In genomic region chr2:152510636-152511035, GRCh38 we compare ENCODE assay signal across 14 cellular contexts.
DNase-seq lines count a peak whose midpoint lies in the region; TF ChIP-seq lines count a peak whose summit lies in the region.
"Had no signal": no experiment of that assay in that cellular context is flagged by ENCODE, and none has a peak within 500 bp of the region (broad histone marks: within the 10 kb centered on the region; RNA-seq: fewer than 3 reads in every experiment).

No MANE protein-coding gene starts in this region.

- no peaks in the 10 kb centered on the region for H3K27me3 Mint-ChIP-seq in H9 (ENCODE audit: low read depth)
- H3K27me3 Mint-ChIP-seq in mesothelial cell of epicardium (ENCODE audit: low read depth): no peaks in the 10 kb centered on the region

- no peaks in the 10 kb centered on the region for H4K20me1 ChIP-seq in H9 (ENCODE audit: control insufficient read depth, insufficient read depth, insufficient read length)

- H3K14ac ChIP-seq in H9 (ENCODE audit: insufficient read depth, low read length): no peak overlapping the region

- intact Hi-C loops in dorsolateral prefrontal cortex (cut with DNase I): no loop called here

- H3K79me2 ChIP-seq in H9 (ENCODE audit: insufficient read depth, low read length): peaks cover 4% of the 10 kb centered on the region; the same call in 1 of the 2 replicates

- H3K4me1 Mint-ChIP-seq in H9 (peaks cover 13 to 15% of the 10 kb centered on the region in 2 experiments), mesothelial cell of epicardium (peaks cover 21% of the 10 kb centered on the region)

- DNase-seq in H9: no peak
- peak; percentile 18 for DNase-seq in OCI-M1 (lab: John Stamatoyannopoulos, UW)
- no peak for DNase-seq in dorsolateral prefrontal cortex
- DNase-seq in mesothelial cell of epicardium (ENCODE audit: low spot score in 2 of 2, unreplicated experiment in 2 of 2): no peak
- no peak for DNase-seq in kidney tubule cell (ENCODE audit: low spot score)
- DNase-seq in HuH-7.5 (ENCODE audit: low spot score): no peak
- no peak for DNase-seq in NCI-H1092 (lab: John Stamatoyannopoulos, UW)
- DNase-seq: ACHN; BE2C; C1 segment of cervical spinal cord; Caco-2; CD4-positive, CD25-positive, alpha-beta regulatory T cell; GOT3; H7 had no signal

- WGBS in H9 (ENCODE audit: extremely low coverage, insufficient read length, low lambda C conversion rate): no CpG with 5 or more reads among the region's 4 CpGs

- no peak overlapping the region for H2BK15ac ChIP-seq in H9 (ENCODE audit: low read depth, low read length)

- no peak for TF ChIP-seq CTCF in H9 (conservative IDR thresholded peaks at IDR 0.05)
- no peak for TF ChIP-seq CTCF in dorsolateral prefrontal cortex (IDR thresholded peaks at IDR 0.05 in 54 of 56, conservative IDR thresholded peaks at IDR 0.05 in 2 of 56; ENCODE audit: low read depth in 1 of 56, partially characterized antibody in 56 of 56)
- no peak for TF ChIP-seq CTCF in mesothelial cell of epicardium (IDR thresholded peaks at IDR 0.05; ENCODE audit: unreplicated experiment)

- H2AFZ ChIP-seq in H9 (ENCODE audit: low read length): no peak overlapping the region

- H4K5ac ChIP-seq in H9 (ENCODE audit: insufficient read length, low read depth, low read length): no peak overlapping the region

- no peak overlapping the region for H3K27ac ChIP-seq in H9 (ENCODE audit: insufficient read length, low read depth, low read length)
- H3K27ac ChIP-seq in dorsolateral prefrontal cortex: peak overlapping the region in 36 of 59 donors; percentile 7 to 98 (median 57)

- H2BK5ac ChIP-seq in H9 (ENCODE audit: insufficient read length, low read length): no peak overlapping the region

- H3T11ph ChIP-seq in H9 (ENCODE audit: low read length): no peak overlapping the region

- no peak overlapping the region for H3K4me3 Mint-ChIP-seq in H9
- H3K4me3 Mint-ChIP-seq in mesothelial cell of epicardium: no peak overlapping the region
- H3K4me3 Mint-ChIP-seq: CD4-positive, CD25-positive, alpha-beta regulatory T cell had no signal

- H3K9me3 ChIP-seq in H9 (ENCODE audit: control insufficient read depth, low read depth, low read length): no peaks in the 10 kb centered on the region
- H3K9me3 ChIP-seq: BE2C, Caco-2 had no signal

- H4K8ac ChIP-seq in H9 (replicated peaks; ENCODE audit: insufficient read length, low read depth, low read length): no peak overlapping the region

- no peaks in the 10 kb centered on the region for H3K79me1 ChIP-seq in H9 (ENCODE audit: insufficient read depth, low read depth, low read length, poor library complexity, severe bottlenecking)

- no peak overlapping the region for H3K4me3 ChIP-seq in dorsolateral prefrontal cortex

- no peak overlapping the region for H3K23ac ChIP-seq in H9 (ENCODE audit: insufficient read length, low read depth, low read length)

- no peak overlapping the region for H3K56ac ChIP-seq in H9 (ENCODE audit: insufficient read length, low read depth, low read length)

- H2BK12ac ChIP-seq in H9 (ENCODE audit: insufficient read length, low read depth, low read length): no peak overlapping the region

- no peak overlapping the region for H2BK120ac ChIP-seq in H9 (ENCODE audit: low read depth, low read length, poor library complexity, severe bottlenecking)

- H2BK20ac ChIP-seq in H9 (ENCODE audit: low read depth, low read length, poor library complexity, severe bottlenecking): no peak overlapping the region

- no peaks in the 10 kb centered on the region; the same call in 1 of the 2 replicates for H3K4me1 ChIP-seq in H9 (ENCODE audit: insufficient read depth, low read length)
- H3K4me1 ChIP-seq: BE2C, Caco-2 had no signal

- no peaks in the 10 kb centered on the region for H3K36me3 Mint-ChIP-seq in H9 (ENCODE audit: insufficient read depth in 1 of 3, low read depth in 3 of 3)
- H3K36me3 Mint-ChIP-seq in mesothelial cell of epicardium: no peaks in the 10 kb centered on the region
- H3K36me3 Mint-ChIP-seq: CD4-positive, CD25-positive, alpha-beta regulatory T cell had no signal

- no peak overlapping the region for H4K91ac ChIP-seq in H9 (ENCODE audit: insufficient read length, low read depth, low read length)

- H3K27ac Mint-ChIP-seq in H9: no peak overlapping the region; a peak in 1 of 7 replicates
- peak overlapping the region; percentile 24 for H3K27ac Mint-ChIP-seq in mesothelial cell of epicardium
- H3K27ac Mint-ChIP-seq: CD4-positive, CD25-positive, alpha-beta regulatory T cell had no signal

- H3K4me2 ChIP-seq in H9 (ENCODE audit: insufficient read depth, insufficient read length, low read length): no peak overlapping the region

- H3K4ac ChIP-seq in H9 (ENCODE audit: low read depth, low read length): no peak overlapping the region

- H3K9me3 Mint-ChIP-seq in H9 (no peaks in the 10 kb centered on the region), mesothelial cell of epicardium (peaks cover 3% of the 10 kb centered on the region)

- H3K18ac ChIP-seq in H9 (ENCODE audit: insufficient read length, low read depth, low read length): peak overlapping the region; percentile 50

- H3K23me2 ChIP-seq in H9 (ENCODE audit: insufficient read length, low read depth, low read length, poor library complexity, severe bottlenecking): no peaks in the 10 kb centered on the region

- no peak overlapping the region for H3K9ac ChIP-seq in H9 (ENCODE audit: extremely low read depth, insufficient read length, low read length)

- H3K27me3 ChIP-seq in H9 (ENCODE audit: insufficient read depth, low read length): no peaks in the 10 kb centered on the region
- no peaks in the 10 kb centered on the region for H3K27me3 ChIP-seq in dorsolateral prefrontal cortex
- H3K27me3 ChIP-seq: BE2C had no signal

- no peak overlapping the region for H2AK5ac ChIP-seq in H9 (ENCODE audit: insufficient read length, low read length)
